ENCODE assay signal across 21 cellular contexts in the genomic region with DNA sequence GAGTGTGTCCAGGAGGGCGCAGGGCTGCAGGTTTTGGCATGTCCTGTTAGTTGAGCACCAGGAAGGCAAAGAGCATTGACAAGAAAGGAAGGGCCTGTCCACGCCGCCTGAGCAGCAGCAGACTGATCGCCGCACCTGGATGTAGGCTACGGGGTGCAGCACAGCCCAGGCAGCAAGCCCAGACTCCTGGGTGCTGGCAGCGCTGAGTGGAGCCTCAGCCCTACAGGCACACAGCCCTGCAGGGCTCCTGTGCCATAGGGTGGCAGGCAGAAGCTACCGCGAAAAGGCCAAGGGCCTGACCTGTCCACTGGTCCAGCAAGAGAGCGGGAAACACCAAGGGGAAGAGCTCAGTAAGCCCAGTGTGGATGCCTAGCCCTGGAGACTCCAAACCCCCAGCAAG.
A peak's percentile ranks its signal among the peaks of the same experiment; 100 is the strongest.
DNase-seq lines count a peak whose midpoint lies in the region; ATAC-seq and TF ChIP-seq lines count a peak whose summit lies in the region.
"Had no signal": no experiment of that assay in that cellular context is flagged by ENCODE, and none has a peak within 500 bp of the region (broad histone marks: within the 10 kb centered on the region; RNA-seq: fewer than 3 reads in every experiment).

No MANE protein-coding gene starts in this region.

- no peak overlapping the region for H3K4me3 Mint-ChIP-seq in activated T-helper 17 cell treated with anti-CD3 and anti-CD28 coated beads, Interleukin-2, amount 50 U/mL, for 72 hours
- no peak overlapping the region for H3K4me3 Mint-ChIP-seq in GM23338
- H3K4me3 Mint-ChIP-seq: H9, natural killer cell had no signal

- no peaks in the 10 kb centered on the region for H3K27me3 Mint-ChIP-seq in activated T-helper 17 cell treated with anti-CD3 and anti-CD28 coated beads, Interleukin-2, amount 50 U/mL, for 72 hours
- H3K27me3 Mint-ChIP-seq in GM23338 (ENCODE audit: insufficient read depth, low read depth, poor library complexity), result peaks cover 2% of the 10 kb centered on the region
- H3K27me3 Mint-ChIP-seq: progenitor cell of endocrine pancreas had no signal

- DNase-seq in islet precursor cell (peak; percentile 32), psoas muscle (peak in 1 of 2 donors; percentile 54), GM23338 (ENCODE audit: low spot score) (no peak), NCI-H524 treated with DMSO at 0.1 percent for 48 hours (lab: John Stamatoyannopoulos, UW) (no peak), NCI-H2107 (lab: John Stamatoyannopoulos, UW) (no peak), activated gamma-delta T cell (lab: John Stamatoyannopoulos, UW) (no peak)
- DNase-seq: activated naive CD4-positive, alpha-beta T cell treated with anti-CD3 and anti-CD28 coated beads, Interleukin-2, amount 50 U/mL, for 16 hours; H9; heart right ventricle; KG1; midbrain; natural killer cell; NCI-H146; NCI-H510A treated with DMSO at 0.1 percent for 48 hours; SIG-M5; stimulated activated CD4-positive, alpha-beta T cell treated with anti-CD3 and anti-CD28 coated beads, Interleukin-1b, Interleukin-23, amount 100 ng/mL, for 48 hours had no signal

- TF ChIP-seq CTCF in psoas muscle (IDR thresholded peaks at IDR 0.05) (no peak), GM23338 (conservative IDR thresholded peaks at IDR 0.05; ENCODE audit: low read depth in 2 of 2) (no peak)

- no peak overlapping the region for H3K9ac ChIP-seq in BLaER1 treated with 17β-estradiol and CSF1 and Interleukin-3, amounts not matched to agents 10 nM and 100 nM

- no peaks in the 10 kb centered on the region for H3F3A ChIP-seq in GM23338 (replicated peaks; ENCODE audit: low read depth)

- no peaks in the 10 kb centered on the region for H3K27me3 ChIP-seq in BLaER1 treated with 17β-estradiol and CSF1 and Interleukin-3, amounts not matched to agents 10 nM and 100 nM
- no peaks in the 10 kb centered on the region for H3K27me3 ChIP-seq in psoas muscle (ENCODE audit: insufficient read depth in 3 of 3, low read length in 2 of 3)
- no peaks in the 10 kb centered on the region for H3K27me3 ChIP-seq in GM23338 (ENCODE audit: insufficient read depth)
- H3K27me3 ChIP-seq: ascending aorta, heart right ventricle had no signal

- peaks cover 60% of the 10 kb centered on the region for H3K79me2 ChIP-seq in GM23338 (replicated peaks; ENCODE audit: insufficient read depth)

- H3K9me3 Mint-ChIP-seq in activated T-helper 17 cell treated with anti-CD3 and anti-CD28 coated beads, Interleukin-2, amount 50 U/mL, for 72 hours, result no peaks in the 10 kb centered on the region
- H3K9me3 Mint-ChIP-seq in GM23338, result no peaks in the 10 kb centered on the region
- H3K9me3 Mint-ChIP-seq: H9, natural killer cell had no signal

- WGBS in psoas muscle, 3 donors, result 41 to 68% (median 45%) methylated on average over 10 of the region's 10 CpGs

- H3K9me2 ChIP-seq in GM23338 (ENCODE audit: insufficient read depth), result no peaks in the 10 kb centered on the region

- intact Hi-C loops in psoas muscle (cut with DNase I), result no loop called here

- H3K4me3 ChIP-seq in BLaER1 treated with 17β-estradiol and CSF1 and Interleukin-3, amounts not matched to agents 10 nM and 100 nM, result no peak overlapping the region
- H3K4me3 ChIP-seq in psoas muscle, result no peak overlapping the region
- no peak overlapping the region for H3K4me3 ChIP-seq in GM23338
- H3K4me3 ChIP-seq: ascending aorta, heart right ventricle, skin epidermis had no signal

- peaks cover 15 to 99% (median 46%) of the 10 kb centered on the region in 11 experiments; a peak in 16 of 22 replicates for H4K20me1 ChIP-seq in BLaER1 treated with 17β-estradiol and CSF1 and Interleukin-3, amounts not matched to agents 10 nM and 100 nM
- H4K20me1 ChIP-seq in GM23338 (replicated peaks; ENCODE audit: insufficient read depth), result peaks cover 16% of the 10 kb centered on the region

- no peak overlapping the region; a peak in 1 of 22 replicates for H3K27ac ChIP-seq in BLaER1 treated with 17β-estradiol and CSF1 and Interleukin-3, amounts not matched to agents 10 nM and 100 nM
- peak overlapping the region; percentile 89 for H3K27ac ChIP-seq in psoas muscle
- H3K27ac ChIP-seq in GM23338 (ENCODE audit: low read depth), result no peak overlapping the region
- H3K27ac ChIP-seq: ascending aorta, skin epidermis had no signal

- H3K36me3 Mint-ChIP-seq in activated T-helper 17 cell treated with anti-CD3 and anti-CD28 coated beads, Interleukin-2, amount 50 U/mL, for 72 hours (ENCODE audit: low read depth), result peaks cover 17% of the 10 kb centered on the region
- H3K36me3 Mint-ChIP-seq in GM23338 (ENCODE audit: low read depth), result peaks cover 4% of the 10 kb centered on the region; the same call in 1 of the 3 replicates
- H3K36me3 Mint-ChIP-seq: natural killer cell had no signal

- H3K27ac Mint-ChIP-seq in activated T-helper 17 cell treated with anti-CD3 and anti-CD28 coated beads, Interleukin-2, amount 50 U/mL, for 72 hours, result peak overlapping the region; percentile 73
- no peak overlapping the region for H3K27ac Mint-ChIP-seq in GM23338

- H3K4me1 ChIP-seq in BLaER1 treated with 17β-estradiol and CSF1 and Interleukin-3, amounts not matched to agents 10 nM and 100 nM, result peaks cover 24 to 57% (median 43%) of the 10 kb centered on the region in 10 experiments
- peaks cover 73% of the 10 kb centered on the region for H3K4me1 ChIP-seq in psoas muscle
- H3K4me1 ChIP-seq in GM23338 (ENCODE audit: insufficient read depth), result peaks cover 22% of the 10 kb centered on the region; the same call in 1 of the 2 replicates

- peaks cover 6 to 37% (median 10%) of the 10 kb centered on the region in 11 experiments; a peak in 18 of 22 replicates for H3K36me3 ChIP-seq in BLaER1 treated with 17β-estradiol and CSF1 and Interleukin-3, amounts not matched to agents 10 nM and 100 nM
- H3K36me3 ChIP-seq in psoas muscle (ENCODE audit: insufficient read depth in 1 of 2, low read depth in 1 of 2) (peaks cover 0 to 9% of the 10 kb centered on the region in 2 donors), GM23338 (ENCODE audit: insufficient read depth) (no peaks in the 10 kb centered on the region)
- H3K36me3 ChIP-seq: ascending aorta had no signal

- ATAC-seq in activated T-helper 17 cell treated with anti-CD3 and anti-CD28 coated beads, Interleukin-2, amount 50 U/mL, for 72 hours (replicated peaks), result no peak
- ATAC-seq in psoas muscle (peak; percentile 24 to 63 (median 34)), GM23338 (no peak)
- ATAC-seq: natural killer cell had no signal

- peaks cover 18% of the 10 kb centered on the region for H3K4me1 Mint-ChIP-seq in activated T-helper 17 cell treated with anti-CD3 and anti-CD28 coated beads, Interleukin-2, amount 50 U/mL, for 72 hours
- peaks cover 55% of the 10 kb centered on the region for H3K4me1 Mint-ChIP-seq in GM23338

- no peak overlapping the region for H2AFZ ChIP-seq in GM23338

- H3K9me3 ChIP-seq in BLaER1 treated with 17β-estradiol and CSF1 and Interleukin-3, amounts not matched to agents 10 nM and 100 nM (replicated peaks in 1 of 11), result no peaks in the 10 kb centered on the region
- H3K9me3 ChIP-seq in psoas muscle, result no peaks in the 10 kb centered on the region
- H3K9me3 ChIP-seq: ascending aorta, heart right ventricle had no signal

- H3K4me2 ChIP-seq in BLaER1 treated with 17β-estradiol and CSF1 and Interleukin-3, amounts not matched to agents 10 nM and 100 nM, result peak overlapping the region in 6 of 11 experiments; percentile 10 to 55 (median 32); a peak in 10 of 22 replicates
- H3K4me2 ChIP-seq in GM23338, result no peak overlapping the region

TF ChIP-seq in GM23338, 12 proteins besides CTCF, POLR2A, EP300 and RAD21:
- no peak for TF ChIP-seq ZNF114 (CRISPR knock-in tag; IDR thresholded peaks at IDR 0.05)
TF ChIP-seq in GM23338: peak in this region for 0.

Comparison
In these comparisons a context has a peak if more than half of its experiments do, and no peak if none do; other contexts are left out.
1. ATAC-seq: peak in psoas muscle (4 of 4); none in activated T-helper 17 cell treated with anti-CD3 and anti-CD28 coated beads, Interleukin-2, amount 50 U/mL, for 72 hours (single experiment) and GM23338 (single experiment).